ENCODE assay signal across 18 cellular contexts in genomic region chr21:17650301-17650700, GRCh38. TPM values are rescaled to one million over a fixed set of nuclear protein-coding genes. Genes with fewer than 3 reads are reported as not detected.
DNase-seq lines count a peak whose midpoint lies in the region; ATAC-seq and TF ChIP-seq lines count a peak whose summit lies in the region.
"Had no signal": no experiment of that assay in that cellular context is flagged by ENCODE, and none has a peak within 500 bp of the region (broad histone marks: within the 10 kb centered on the region; RNA-seq: fewer than 3 reads in every experiment).

No MANE protein-coding gene starts in this region.

- no peak for TF ChIP-seq RAD21 in liver (IDR thresholded peaks at IDR 0.05)

- H3K9me3 ChIP-seq in liver (ENCODE audit: control insufficient read depth in 4 of 4, low read length in 3 of 4) = peaks cover 0 to 2% (median under 1%) of the 10 kb centered on the region in 4 donors
- H3K9me3 ChIP-seq: BLaER1, Caco-2 had no signal

- TF ChIP-seq CTCF in liver (IDR thresholded peaks at IDR 0.05; ENCODE audit: low read depth, low read length, missing input control) = no peak

- ATAC-seq in GM19023 (IDR thresholded peaks at IDR 0.05; ENCODE audit: unreplicated experiment) = no peak
- no peak for ATAC-seq in SK-N-SH treated with all-trans-retinoic acid at 6 μM for 48 hours
- ATAC-seq: CD8-positive, alpha-beta T cell had no signal

- no peak overlapping the region for H3K27ac ChIP-seq in liver (ENCODE audit: low read depth in 1 of 2, low read length in 2 of 2)
- H3K27ac ChIP-seq: 22Rv1, BLaER1, C4-2B had no signal

- peaks cover 0 to 6% (median 1%) of the 10 kb centered on the region in 4 donors for H3K4me1 ChIP-seq in liver (ENCODE audit: control insufficient read depth in 4 of 4, insufficient read depth in 4 of 4, low read length in 3 of 4)
- H3K4me1 ChIP-seq: BLaER1, Caco-2 had no signal

- DNase-seq in NCI-H1436 (lab: John Stamatoyannopoulos, UW) (peak; percentile 15), NCI-H1436 treated with DMSO at 0.1 percent for 48 hours (lab: John Stamatoyannopoulos, UW) (no peak), NCI-H2227 treated with DMSO at 0.1 percent for 48 hours (lab: John Stamatoyannopoulos, UW) (peak; percentile 89), GOT3 (lab: John Stamatoyannopoulos, UW) (no peak), SIG-M5 treated with dmso at 0.1 percent for 504 hours (lab: John Stamatoyannopoulos, UW; ENCODE audit: unreplicated experiment) (no peak)
- DNase-seq: Caco-2; CD4-positive, CD25-positive, alpha-beta regulatory T cell; CD8-positive, alpha-beta T cell; DMS153; DND-41; H7; HCEC 1CT had no signal

- H3K4me3 ChIP-seq in liver (ENCODE audit: low read depth in 1 of 3, low read length in 3 of 3) = no peak overlapping the region
- H3K4me3 ChIP-seq: BLaER1 had no signal

- no peaks in the 10 kb centered on the region for H3K36me3 ChIP-seq in liver (ENCODE audit: control insufficient read depth in 4 of 4, insufficient read depth in 3 of 4, low read depth in 1 of 4, low read length in 3 of 4)
- H3K36me3 ChIP-seq: BLaER1 had no signal

- no peak overlapping the region for H3K9ac ChIP-seq in liver (ENCODE audit: low read depth in 1 of 2, low read length in 2 of 2)
- H3K9ac ChIP-seq: BLaER1 had no signal

- no peaks in the 10 kb centered on the region for H3K27me3 ChIP-seq in liver (ENCODE audit: control insufficient read depth in 4 of 4, insufficient read depth in 4 of 4, low read length in 3 of 4)
- H3K27me3 ChIP-seq: BLaER1 had no signal

- WGBS in liver = 26% methylated on average over 1 of the region's 1 CpG

TF ChIP-seq in liver, 16 proteins besides CTCF, POLR2A, EP300 and RAD21:
- TF ChIP-seq RXRA (IDR thresholded peaks at IDR 0.05) (peak in 1 of 2 donors; percentile 30), GABPA (IDR thresholded peaks at IDR 0.05 in 1 of 2, conservative IDR thresholded peaks at IDR 0.05 in 1 of 2) (no peak), FOXA2 (IDR thresholded peaks at IDR 0.05) (peak; percentile 69), EGR1 (IDR thresholded peaks at IDR 0.05; ENCODE audit: low read depth in 2 of 2) (no peak), ZBTB33 (IDR thresholded peaks at IDR 0.05) (no peak), HNF4A (conservative IDR thresholded peaks at IDR 0.05) (peak; percentile 61 to 66), NR2F2 (IDR thresholded peaks at IDR 0.05) (peak; percentile 39), MAX (IDR thresholded peaks at IDR 0.05) (no peak)
TF ChIP-seq in liver: peak in this region for 4.

TF ChIP-seq in SK-N-SH treated with all-trans-retinoic acid at 6 μM for 48 hours, 23 proteins besides CTCF, POLR2A, EP300 and RAD21:
- TF ChIP-seq ZC3H10 (CRISPR knock-in tag; IDR thresholded peaks at IDR 0.05) (no peak), TSHZ2 (CRISPR knock-in tag; IDR thresholded peaks at IDR 0.05) (no peak), ZFP3 (CRISPR knock-in tag; IDR thresholded peaks at IDR 0.05) (no peak), ISL1 (CRISPR knock-in tag; IDR thresholded peaks at IDR 0.05) (no peak), GLIS3 (CRISPR knock-in tag; IDR thresholded peaks at IDR 0.05) (no peak), PATZ1 (CRISPR knock-in tag; IDR thresholded peaks at IDR 0.05; ENCODE audit: borderline replicate concordance) (no peak), ARNTL (CRISPR knock-in tag; IDR thresholded peaks at IDR 0.05; ENCODE audit: borderline replicate concordance, low read depth) (no peak), ESRRG (CRISPR knock-in tag; IDR thresholded peaks at IDR 0.05) (no peak), TOX (CRISPR knock-in tag; IDR thresholded peaks at IDR 0.05; ENCODE audit: borderline replicate concordance) (no peak), ZFP30 (CRISPR knock-in tag; IDR thresholded peaks at IDR 0.05) (no peak), BACH2 (CRISPR knock-in tag; IDR thresholded peaks at IDR 0.05; ENCODE audit: borderline replicate concordance) (no peak), OSR1 (CRISPR knock-in tag; IDR thresholded peaks at IDR 0.05) (no peak), ZNF70 (CRISPR knock-in tag; IDR thresholded peaks at IDR 0.05) (no peak), ZNF565 (CRISPR knock-in tag; conservative IDR thresholded peaks at IDR 0.05; ENCODE audit: low read depth) (no peak), POU6F1 (CRISPR knock-in tag; IDR thresholded peaks at IDR 0.05; ENCODE audit: borderline replicate concordance, low read depth) (no peak), CSRNP3 (CRISPR knock-in tag; IDR thresholded peaks at IDR 0.05) (no peak), SNAI2 (CRISPR knock-in tag; IDR thresholded peaks at IDR 0.05) (no peak), RARB (CRISPR knock-in tag; IDR thresholded peaks at IDR 0.05) (no peak)
TF ChIP-seq in SK-N-SH treated with all-trans-retinoic acid at 6 μM for 48 hours: peak in this region for 0.

RNA-seq across cellular contexts. Expression of gene BTG3, which starts 37.6 kb away (rescaled TPM):
- total RNA-seq in liver = 10 to 100 TPM in 1 of 2 donors, 1 to 10 TPM in 1; 4.1 to 25.5 TPM
- 1 to 10 TPM; 4.8 to 6.3 TPM for polyA plus RNA-seq in liver

Comparison
In these comparisons a context has a peak if more than half of its experiments do, and no peak if none do; other contexts are left out.
1. DNase-seq: peak in NCI-H1436 (single experiment) and NCI-H2227 treated with DMSO at 0.1 percent for 48 hours (single experiment); none in NCI-H1436 treated with DMSO at 0.1 percent for 48 hours (single experiment), GOT3 (single experiment) and SIG-M5 treated with dmso at 0.1 percent for 504 hours (single experiment).